Comparison of ENCODE assay signal across 1 cellular context in genomic region chr3:131735121-131735520, GRCh38.
TF ChIP-seq lines count a peak whose summit lies in the region.

No MANE protein-coding gene starts in this region.

TF ChIP-seq in GM23338, 12 proteins besides CTCF, POLR2A, EP300 and RAD21 (continued from another document):
- TF ChIP-seq ZNF462 (CRISPR knock-in tag; IDR thresholded peaks at IDR 0.05) (no peak), CREB1 (CRISPR knock-in tag; IDR thresholded peaks at IDR 0.05; ENCODE audit: low read depth) (no peak), ZNF331 (CRISPR knock-in tag; IDR thresholded peaks at IDR 0.05; ENCODE audit: low read depth) (no peak), REST (IDR thresholded peaks at IDR 0.05; ENCODE audit: unreplicated experiment) (no peak), POLR2AphosphoS5 (IDR thresholded peaks at IDR 0.05; ENCODE audit: low read depth) (no peak), JUNB (IDR thresholded peaks at IDR 0.05; ENCODE audit: unreplicated experiment) (no peak)
TF ChIP-seq in GM23338: peak in this region for 0.
